In genomic region chr16:52548261-52549010, GRCh38 we compare ENCODE assay signal across 1 cellular context.
TF ChIP-seq lines count a peak whose summit lies in the region.

No MANE protein-coding gene starts in this region.

TF ChIP-seq in GM23338, 12 proteins besides CTCF, POLR2A, EP300 and RAD21 (continued from another document):
- TF ChIP-seq ZNF462 (CRISPR knock-in tag; IDR thresholded peaks at IDR 0.05) (no peak), STAT1 (IDR thresholded peaks at IDR 0.05; ENCODE audit: unreplicated experiment) (no peak), ETS1 (IDR thresholded peaks at IDR 0.05) (no peak), JUNB (IDR thresholded peaks at IDR 0.05; ENCODE audit: unreplicated experiment) (no peak), POLR2AphosphoS5 (IDR thresholded peaks at IDR 0.05; ENCODE audit: low read depth) (no peak), EZH2phosphoT487 (IDR thresholded peaks at IDR 0.05; ENCODE audit: unreplicated experiment) (no peak)
